Comparison of ENCODE assay signal across 15 cellular contexts in the genomic region with DNA sequence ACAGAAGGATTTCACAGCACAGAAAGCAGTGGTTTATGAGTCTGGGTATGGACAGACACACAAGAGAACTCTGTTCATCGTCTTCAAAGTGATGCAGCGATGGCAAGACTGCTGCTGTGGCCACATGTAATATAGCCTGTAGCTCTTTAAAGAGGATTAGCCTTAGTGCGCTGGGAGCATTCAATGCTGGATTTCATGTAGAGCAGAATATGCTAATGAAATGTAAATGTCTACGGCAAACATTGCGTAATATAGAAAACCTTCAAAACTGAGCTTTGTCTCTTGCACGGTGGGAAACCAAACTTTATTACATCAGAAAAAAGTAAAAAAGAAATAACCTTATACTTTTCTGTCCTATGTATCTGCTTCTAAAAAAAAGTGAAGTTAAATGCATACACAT. TPM values are rescaled to one million over a fixed set of nuclear protein-coding genes. Genes with fewer than 3 reads are reported as not detected.
A peak's percentile ranks its signal among the peaks of the same experiment; 100 is the strongest.
DNase-seq lines count a peak whose midpoint lies in the region; ATAC-seq, FAIRE-seq and TF ChIP-seq lines count a peak whose summit lies in the region.
"Had no signal": no experiment of that assay in that cellular context is flagged by ENCODE, and none has a peak within 500 bp of the region (broad histone marks: within the 10 kb centered on the region; RNA-seq: fewer than 3 reads in every experiment).

No MANE protein-coding gene starts in this region.

- no peak for TF ChIP-seq POLR2A in IMR-90 (IDR thresholded peaks at IDR 0.05; ENCODE audit: low read depth, low read length)
- TF ChIP-seq POLR2A in K562 (conservative IDR thresholded peaks at IDR 0.05) = no peak

- H3K9me3 ChIP-seq in IMR-90 (ENCODE audit: control insufficient read depth, insufficient read depth, low read length) = no peaks in the 10 kb centered on the region
- H3K9me3 ChIP-seq in K562 (replicated peaks; ENCODE audit: control insufficient read depth, insufficient read depth, low read depth, low read length) = no peaks in the 10 kb centered on the region
- no peaks in the 10 kb centered on the region for H3K9me3 ChIP-seq in smooth muscle cell (replicated peaks; ENCODE audit: low read depth)

- CTCF ChIA-PET in IMR-90 (lab: Yijun Ruan, JAX) (interaction anchor here (0.5 kb wide), 1 partner anchor 173 kb away, joined by 3 read pairs; no protein-coding TSS in a partner anchor), K562 (lab: Yijun Ruan, JAX; ENCODE audit: low intra/inter-chr PET ratio) (no interaction called here)

- POLR2A ChIA-PET in IMR-90 (lab: Charles Lee; ENCODE audit: unreplicated experiment) (no interaction called here), K562 (lab: Yijun Ruan, JAX) (no interaction called here)

- H2BK20ac ChIP-seq in IMR-90 (ENCODE audit: low read depth, low read length) = no peak overlapping the region

- H4K91ac ChIP-seq in IMR-90 (ENCODE audit: insufficient read depth, low read depth, low read length) = no peak overlapping the region

- no peak overlapping the region for H3K18ac ChIP-seq in IMR-90 (ENCODE audit: low read depth, low read length)

- intact Hi-C loops in IMR-90 (cut with micrococcal nuclease) (no loop called here), K562 (cut with micrococcal nuclease) (no loop called here)

- no peak overlapping the region for H4K8ac ChIP-seq in IMR-90 (ENCODE audit: low read depth in 2 of 2, low read length in 2 of 2)

- H3K27ac ChIP-seq in IMR-90 (ENCODE audit: insufficient read depth, low read length) (no peak overlapping the region), K562 (ENCODE audit: extremely low read depth, low read depth, low read length) (no peak overlapping the region), smooth muscle cell (ENCODE audit: low read depth) (no peak overlapping the region)

- H3K36me3 ChIP-seq in IMR-90 (ENCODE audit: control insufficient read depth, insufficient read depth, low read length) (no peaks in the 10 kb centered on the region), K562 (ENCODE audit: control insufficient read depth, insufficient read depth, low read length) (no peaks in the 10 kb centered on the region), smooth muscle cell (ENCODE audit: low read depth) (no peaks in the 10 kb centered on the region)

- H3K27me3 ChIP-seq in IMR-90 (ENCODE audit: control insufficient read depth, insufficient read depth, low read length) (no peaks in the 10 kb centered on the region), K562 (ENCODE audit: control insufficient read depth in 2 of 2, insufficient read depth in 2 of 2, low read length in 2 of 2) (peaks cover 4% of the 10 kb centered on the region in 2 experiments; a peak in 2 of 5 replicates), smooth muscle cell (ENCODE audit: low read depth) (peaks cover 98% of the 10 kb centered on the region)

- ATAC-seq in IMR-90 (ENCODE audit: low read depth) (no peak), K562 (no peak), HG02763 (IDR thresholded peaks at IDR 0.05; ENCODE audit: unreplicated experiment) (no peak), HG02623 (IDR thresholded peaks at IDR 0.05; ENCODE audit: unreplicated experiment) (no peak)
- ATAC-seq: HCT116 had no signal

- no peak overlapping the region for H2AK5ac ChIP-seq in IMR-90 (ENCODE audit: low read depth, low read length)

- no peak overlapping the region for H3K56ac ChIP-seq in IMR-90 (ENCODE audit: extremely low read depth, insufficient read depth, low read length)

- TF ChIP-seq EP300 in K562 (IDR thresholded peaks at IDR 0.05; ENCODE audit: low read length) = no peak

- no peak for FAIRE-seq in K562 (lab: Jason Lieb, UNC)

- DNase-seq in IMR-90 = no peak
- DNase-seq in NCI-H526 (lab: John Stamatoyannopoulos, UW) = peak; percentile 75 to 78
- DNase-seq in K562 (ENCODE audit: extremely low read depth in 1 of 4, low spot score in 3 of 4) = no peak
- DNase-seq in smooth muscle cell (lab: John Stamatoyannopoulos, UW; ENCODE audit: unreplicated experiment) = no peak
- no peak for DNase-seq in activated CD4-positive, alpha-beta T cell treated with anti-CD3 and anti-CD28 coated beads, Interleukin-2, amount 50 U/mL, for 1 hour
- DNase-seq: Calu3; CD4-positive, alpha-beta memory T cell; DMS79; NCI-H1417; NCI-H187 treated with DMSO at 0.1 percent for 48 hours; NCI-H446 treated with DMSO at 0.1 percent for 48 hours; SIG-M5 had no signal

- TF ChIP-seq CTCF in IMR-90 (conservative IDR thresholded peaks at IDR 0.05; ENCODE audit: low read depth, low read length) (no peak), K562 (IDR thresholded peaks at IDR 0.05 in 2 of 3, conservative IDR thresholded peaks at IDR 0.05 in 1 of 3; ENCODE audit: insufficient read depth in 2 of 3, low read depth in 1 of 3, low read length in 3 of 3) (no peak), smooth muscle cell (IDR thresholded peaks at IDR 0.05; ENCODE audit: borderline replicate concordance, insufficient read depth, poor library complexity, severe bottlenecking) (no peak)

- no peak overlapping the region for H4K5ac ChIP-seq in IMR-90 (ENCODE audit: low read depth, low read length)

- H3K23ac ChIP-seq in IMR-90 (ENCODE audit: low read depth, low read length) = no peak overlapping the region

- H2BK5ac ChIP-seq in IMR-90 (ENCODE audit: low read depth, low read length, poor library complexity, severe bottlenecking) = no peak overlapping the region

- H3K4me2 ChIP-seq in IMR-90 (ENCODE audit: low read depth, low read length) (no peak overlapping the region), K562 (ENCODE audit: insufficient read depth, low read length) (no peak overlapping the region), smooth muscle cell (peak overlapping the region; percentile 8)

- dilution Hi-C loops in IMR-90 (cut with HindIII; ENCODE audit: low sequenced_read_pairs, unreplicated experiment) = loop anchor here (25.0 kb wide), 1 partner anchor 272 kb away; no protein-coding TSS in a partner anchor

- H4K20me1 ChIP-seq in IMR-90 (ENCODE audit: insufficient read depth, low read length) (no peaks in the 10 kb centered on the region), K562 (replicated peaks; ENCODE audit: control insufficient read depth, insufficient read depth, low read length) (no peaks in the 10 kb centered on the region), smooth muscle cell (ENCODE audit: low read depth) (peaks cover 13% of the 10 kb centered on the region)

- H3K9ac ChIP-seq in IMR-90 (ENCODE audit: low read depth, low read length) (no peak overlapping the region), K562 (ENCODE audit: insufficient read depth in 1 of 2, low read depth in 2 of 2, low read length in 2 of 2) (no peak overlapping the region), smooth muscle cell (ENCODE audit: low read depth) (no peak overlapping the region)

- H3K14ac ChIP-seq in IMR-90 (replicated peaks; ENCODE audit: low read depth, low read length) = no peak overlapping the region

- no peaks in the 10 kb centered on the region; the same call in 1 of the 2 replicates for H3K9me1 ChIP-seq in IMR-90 (ENCODE audit: insufficient read depth, low read length)
- no peaks in the 10 kb centered on the region for H3K9me1 ChIP-seq in K562 (ENCODE audit: control insufficient read depth, insufficient read depth, low read length)

- BruUV-seq in IMR-90 (replicated peaks; lab: Mats Ljungman, UMichigan) = no TSS peak
- no TSS peak for BruUV-seq in K562 (replicated peaks; lab: Mats Ljungman, UMichigan)

- no peaks in the 10 kb centered on the region for H3F3A ChIP-seq in smooth muscle cell (ENCODE audit: low read depth)

- WGBS in IMR-90 (ENCODE audit: extremely low coverage in 2 of 2, insufficient read length in 1 of 2), 2 experiments = 92% methylated on average over 2 of the region's 6 CpGs; no CpG with 5 or more reads in 1 of the 2 experiments
- 36% methylated on average over 6 of the region's 6 CpGs for WGBS in K562 (ENCODE audit: insufficient coverage, low coverage, missing lambda C conversion rate)
- 36% methylated on average over 6 of the region's 6 CpGs for WGBS in smooth muscle cell (ENCODE audit: low lambda C conversion rate)

- H2AFZ ChIP-seq in IMR-90 (replicated peaks; ENCODE audit: low read length, poor library complexity) (no peak overlapping the region), K562 (ENCODE audit: low read depth, low read length) (no peak overlapping the region), smooth muscle cell (ENCODE audit: low read depth) (no peak overlapping the region)

- TF ChIP-seq RAD21 in IMR-90 (IDR thresholded peaks at IDR 0.05; ENCODE audit: low read length) (no peak), K562 (CRISPR knock-in tag; conservative IDR thresholded peaks at IDR 0.05 in 1 of 2, IDR thresholded peaks at IDR 0.05 in 1 of 2) (no peak)

- in situ Hi-C loops in IMR-90 (cut with MboI; ENCODE audit: low sequenced_read_pairs) (loop anchor here (25.0 kb wide), 1 partner anchor 597 kb away; no protein-coding TSS in a partner anchor), K562 (cut with MboI) (loop anchor here (25.0 kb wide), 1 partner anchor 422 kb away; no protein-coding TSS in a partner anchor)

- H3K4me3 ChIP-seq in IMR-90 (ENCODE audit: insufficient read depth, low read depth, low read length) = no peak overlapping the region
- H3K4me3 ChIP-seq in K562 = no peak overlapping the region
- H3K4me3 ChIP-seq in smooth muscle cell = no peak overlapping the region

- no peak overlapping the region for H3K4ac ChIP-seq in IMR-90 (ENCODE audit: low read depth, low read length)

- no peaks in the 10 kb centered on the region for H3K79me1 ChIP-seq in IMR-90 (ENCODE audit: low read depth in 1 of 2, low read length in 2 of 2)

- no peak overlapping the region for H2BK120ac ChIP-seq in IMR-90 (ENCODE audit: low read depth, low read length)

- H3K4me1 ChIP-seq in IMR-90 (ENCODE audit: control insufficient read depth, insufficient read depth, low read length) (no peaks in the 10 kb centered on the region), K562 (replicated peaks in 1 of 2; ENCODE audit: control insufficient read depth in 2 of 2, insufficient read depth in 2 of 2, low read length in 2 of 2) (no peaks in the 10 kb centered on the region), smooth muscle cell (ENCODE audit: low read depth) (peaks cover 50% of the 10 kb centered on the region)

- no peaks in the 10 kb centered on the region for H3K79me2 ChIP-seq in K562 (ENCODE audit: control insufficient read depth, insufficient read depth, low read length)
- H3K79me2 ChIP-seq in smooth muscle cell (ENCODE audit: low read depth) = no peaks in the 10 kb centered on the region

- no peak overlapping the region for H2BK15ac ChIP-seq in IMR-90 (ENCODE audit: low read depth, low read length)

- no peak overlapping the region for H2AK9ac ChIP-seq in IMR-90 (replicated peaks; ENCODE audit: low read depth, low read length, poor library complexity)

RNA-seq across cellular contexts. Expression of a gene that starts 42.9 kb away (rescaled TPM):
- 7.9 and 8.6 TPM in 2 replicates for total RNA-seq in IMR-90 (2012; rRNA removed)
- 2.8 and 3.3 TPM in 2 replicates for polyA plus RNA-seq in IMR-90 (2012; rRNA removed)
- 0.93 and 1.1 TPM in 2 replicates for polyA plus RNA-seq in IMR-90 (2012; cell fraction: cytosol; rRNA removed)
- 2.7 and 11.5 TPM in 2 replicates for polyA plus RNA-seq in IMR-90 (2012; cell fraction: nucleus; rRNA removed; ENCODE audit: low replicate concordance)
- 4.7 and 13.0 TPM in 2 replicates for total RNA-seq in K562 (2011; cell fraction: chromatin; rRNA removed; ENCODE audit: low replicate concordance)
- 2.0 and 3.3 TPM in 2 replicates for total RNA-seq in K562 (2011; cell fraction: nucleolus; rRNA removed)
- total RNA-seq in K562 (2011; cell fraction: nucleoplasm; rRNA removed) = 5.4 and 13.7 TPM in 2 replicates
- 3.3 and 3.5 TPM in 2 replicates for total RNA-seq in K562 (2014; rRNA removed)
- 6.9 and 7.3 TPM in 2 replicates for total RNA-seq in K562 (2014; rRNA removed; fragmentation: Illumina TruSeq; extraction: Trizol)
- total RNA-seq in K562 (2015; rRNA removed; fragmentation: Illumina TruSeq; extraction: Trizol) = 5.9 and 6.6 TPM in 2 replicates
- 5.5 and 6.1 TPM in 2 replicates for total RNA-seq in K562 (2021)
- polyA plus RNA-seq in K562 (2011; rRNA removed) = 1.7 and 2.3 TPM in 2 replicates
- 0.36 and 0.72 TPM in 2 replicates for polyA plus RNA-seq in K562 (2011; cell fraction: cytosol; rRNA removed)
- 3.0 and 4.1 TPM in 2 replicates for polyA plus RNA-seq in K562 (2011; cell fraction: nucleus; rRNA removed)
- 3.2 and 12.7 TPM in 2 replicates for polyA plus RNA-seq in K562 (2012)
- polyA plus RNA-seq in K562 (2014; fragmentation: Illumina TruSeq; extraction: Trizol) = 4.6 and 5.5 TPM in 2 replicates
- 1 to 10 TPM; 3.7 to 5.4 TPM for polyA plus RNA-seq in K562 (2014; fragmentation: Nextera tagmentation; extraction: Ambion mirVana)
- 2.9 and 3.8 TPM in 2 replicates for polyA plus RNA-seq in K562 (2014; rRNA removed)
- polyA minus RNA-seq in K562 (2011; rRNA and poly(A)+ RNA removed) = 1.9 and 4.3 TPM in 2 replicates
- 1.6 TPM in 1 of 2 replicates, not detected in the other for polyA minus RNA-seq in K562 (2011; cell fraction: cytosol; rRNA and poly(A)+ RNA removed)
- polyA minus RNA-seq in K562 (2011; cell fraction: nucleus; rRNA and poly(A)+ RNA removed) = 5.1 and 10.8 TPM in 2 replicates
- total RNA-seq in smooth muscle cell = 4.4 and 16.8 TPM in 2 replicates
- 3.9 and 6.0 TPM in 2 replicates for polyA plus RNA-seq in smooth muscle cell

RNA-seq across cellular contexts. Expression of a gene that starts 54.3 kb away (rescaled TPM):
- total RNA-seq in IMR-90 (2012; rRNA removed) (2.5 and 3.6 TPM in 2 replicates), K562 (2014; rRNA removed) (4.2 and 5.5 TPM in 2 replicates), K562 (2014; rRNA removed; fragmentation: Illumina TruSeq; extraction: Trizol) (8.2 and 10.8 TPM in 2 replicates), K562 (2015; rRNA removed; fragmentation: Illumina TruSeq; extraction: Trizol) (5.5 and 5.6 TPM in 2 replicates), K562 (2021) (7.8 and 9.4 TPM in 2 replicates), smooth muscle cell (10.3 and 14.2 TPM in 2 replicates)
- polyA plus RNA-seq in IMR-90 (2012; rRNA removed) (2.5 and 3.7 TPM in 2 replicates), K562 (2011; rRNA removed) (5.2 and 6.6 TPM in 2 replicates), K562 (2014; fragmentation: Illumina TruSeq; extraction: Trizol) (4.7 and 6.1 TPM in 2 replicates), K562 (2014; fragmentation: Nextera tagmentation; extraction: Ambion mirVana) (1 to 10 TPM; 1.7 to 2.0 TPM), K562 (2014; rRNA removed) (3.0 and 6.6 TPM in 2 replicates), smooth muscle cell (7.8 and 8.1 TPM in 2 replicates)
- 0.55 and 0.65 TPM in 2 replicates for polyA plus RNA-seq in IMR-90 (2012; cell fraction: cytosol; rRNA removed)
- 0.25 and 1.0 TPM in 2 replicates for polyA plus RNA-seq in IMR-90 (2012; cell fraction: nucleus; rRNA removed; ENCODE audit: low replicate concordance)
- total RNA-seq in K562 (2011; cell fraction: chromatin; rRNA removed; ENCODE audit: low replicate concordance) = 1.9 and 4.1 TPM in 2 replicates
- total RNA-seq in K562 (2011; cell fraction: nucleolus; rRNA removed) = 1.2 and 1.3 TPM in 2 replicates
- total RNA-seq in K562 (2011; cell fraction: nucleoplasm; rRNA removed) = 3.2 and 4.0 TPM in 2 replicates
- 0.76 and 1.8 TPM in 2 replicates for polyA plus RNA-seq in K562 (2011; cell fraction: cytosol; rRNA removed)
- 0.53 and 1.8 TPM in 2 replicates for polyA plus RNA-seq in K562 (2011; cell fraction: nucleus; rRNA removed)
- polyA plus RNA-seq in K562 (2012) = 3.2 and 9.3 TPM in 2 replicates
- 3.6 and 6.4 TPM in 2 replicates for polyA minus RNA-seq in K562 (2011; rRNA and poly(A)+ RNA removed)
- polyA minus RNA-seq in K562 (2011; cell fraction: cytosol; rRNA and poly(A)+ RNA removed) = 1.0 and 1.4 TPM in 2 replicates
- 1.9 and 4.2 TPM in 2 replicates for polyA minus RNA-seq in K562 (2011; cell fraction: nucleus; rRNA and poly(A)+ RNA removed)

Comparison
In these comparisons a context has a peak if more than half of its experiments do, and no peak if none do; other contexts are left out.
1. DNase-seq: peak in NCI-H526 (2 of 2); none in IMR-90 (single experiment), K562 (0 of 4), smooth muscle cell (single experiment) and activated CD4-positive, alpha-beta T cell treated with anti-CD3 and anti-CD28 coated beads, Interleukin-2, amount 50 U/mL, for 1 hour (single experiment).